ENCODE assay signal across 8 cellular contexts in genomic region chr7:74656911-74657691, GRCh38. TPM values are rescaled to one million over a fixed set of nuclear protein-coding genes. Genes with fewer than 3 reads are reported as not detected.
DNase-seq lines count a peak whose midpoint lies in the region; ATAC-seq and TF ChIP-seq lines count a peak whose summit lies in the region.

No MANE protein-coding gene starts in this region.

- H3K4me1 Mint-ChIP-seq in CD4-positive, alpha-beta T cell (ENCODE audit: low read depth), result peaks cover 46% of the 10 kb centered on the region

- peak; percentile 77 for ATAC-seq in CD4-positive, alpha-beta T cell (ENCODE audit: poor library complexity)
- ATAC-seq in GM19397 (IDR thresholded peaks at IDR 0.05; ENCODE audit: unreplicated experiment) (peak; percentile 59), HG03565 (IDR thresholded peaks at IDR 0.05; ENCODE audit: unreplicated experiment) (peak; percentile 48)

- no peak for TF ChIP-seq CTCF in CD4-positive, alpha-beta T cell (IDR thresholded peaks at IDR 0.05)
- no peak for TF ChIP-seq CTCF in lower leg skin (IDR thresholded peaks at IDR 0.05)

- peak; percentile 94 to 99 (median 98) for DNase-seq in CD4-positive, alpha-beta T cell
- DNase-seq in NCI-H748 treated with DMSO at 0.1 percent for 48 hours (lab: John Stamatoyannopoulos, UW) (peak; percentile 93), dermis microvascular lymphatic vessel endothelial cell (ENCODE audit: low read depth in 2 of 2) (peak; percentile 85 to 97), lower leg skin (ENCODE audit: low spot score in 2 of 2) (peak; percentile 97 to 100)
- DNase-seq in activated CD4-positive, alpha-beta T cell treated with anti-CD3 and anti-CD28 coated beads, Interleukin-2, amount 50 U/mL, for 48 hours, result peak; percentile 98 to 99
- DNase-seq in stimulated activated CD4-positive, alpha-beta T cell treated with anti-CD3 and anti-CD28 coated beads, Interleukin-4, amount 100 ng/mL, for 24 hours, result peak; percentile 98

- WGBS in lower leg skin, 2 donors, result 0% methylated on average over 37 to 43 of the region's 59 CpGs

- no peak for TF ChIP-seq POLR2A in lower leg skin (IDR thresholded peaks at IDR 0.05)

- H3K9me3 ChIP-seq in CD4-positive, alpha-beta T cell (ENCODE audit: control insufficient read depth, low read length), result no peaks in the 10 kb centered on the region

- H3K27me3 ChIP-seq in CD4-positive, alpha-beta T cell (ENCODE audit: control insufficient read depth, insufficient read depth, low read length), result no peaks in the 10 kb centered on the region

- H3K4me3 ChIP-seq in lower leg skin (ENCODE audit: low read depth, poor library complexity, severe bottlenecking), result peak overlapping the region; percentile 99

- POLR2A ChIA-PET in CD4-positive, alpha-beta T cell (lab: Charles Lee), result interaction anchor here (0.6 to 2.1 kb wide), 10 partner anchors 13 to 1661 kb away, joined by 3 to 11 read pairs (median 3); no protein-coding TSS in a partner anchor

- no peaks in the 10 kb centered on the region for H3K27me3 Mint-ChIP-seq in CD4-positive, alpha-beta T cell

- H3K9me3 Mint-ChIP-seq in CD4-positive, alpha-beta T cell, result no peaks in the 10 kb centered on the region

- intact Hi-C loops in CD4-positive, alpha-beta T cell (cut with DNase I, micrococcal nuclease), result loop anchor here (2.0 to 10.0 kb wide), 5 partner anchors 16 to 482 kb away; partner anchors contain the start of genes EIF4H (in 1 of the 2), GTF2IRD1 (in 1 of the 2) and RFC2 (in 1 of the 2)
- intact Hi-C loops in lower leg skin (cut with DNase I; ENCODE audit: low total_unique reads), result no loop called here

- peak overlapping the region; percentile 79 for H3K27ac Mint-ChIP-seq in CD4-positive, alpha-beta T cell

- peak overlapping the region; percentile 72 for H3K27ac ChIP-seq in CD4-positive, alpha-beta T cell (ENCODE audit: low read depth, low read length)

- CTCF ChIA-PET in CD4-positive, alpha-beta T cell (lab: Charles Lee), result no interaction called here

- H3K4me3 Mint-ChIP-seq in CD4-positive, alpha-beta T cell, result peak overlapping the region; percentile 89

- peaks cover 26% of the 10 kb centered on the region for H3K36me3 Mint-ChIP-seq in CD4-positive, alpha-beta T cell (ENCODE audit: low read depth)

RNA-seq across cellular contexts. Expression of gene GTF2I, which starts 0.4 kb away (rescaled TPM):
- 100 to 1,000 TPM; 105 to 109 TPM for total RNA-seq in CD4-positive, alpha-beta T cell
- total RNA-seq in dermis microvascular lymphatic vessel endothelial cell (71.4 and 96.8 TPM in 2 replicates), lower leg skin (100 to 1,000 TPM; 144 to 191 (median 156) TPM)

Comparison
In these comparisons a context has a peak if more than half of its experiments do, and no peak if none do; other contexts are left out.
1. Peak in every context shown above with its lines: DNase-seq, ATAC-seq, H3K4me3 ChIP-seq and H3K27ac ChIP-seq.